Comparison of ENCODE assay signal across 1 cellular context in the genomic region with DNA sequence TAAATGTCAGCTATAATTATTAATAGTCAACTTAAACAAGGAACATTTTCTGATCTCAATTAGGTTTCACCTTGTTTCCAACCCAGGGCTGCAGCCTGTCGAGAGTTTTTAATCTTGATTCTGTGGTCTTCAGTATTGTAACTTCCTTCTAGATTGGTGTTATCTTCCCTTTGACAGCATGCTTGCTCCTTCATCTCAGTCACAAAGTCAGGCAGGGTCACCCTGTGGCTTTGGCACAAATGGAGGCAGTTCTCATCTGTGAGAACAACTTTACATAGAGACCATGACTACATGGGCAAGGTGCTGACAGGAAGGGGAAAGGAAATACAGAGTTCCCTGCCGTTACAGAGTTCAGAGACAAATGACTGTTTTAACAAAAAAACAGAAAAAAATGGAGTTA.
TF ChIP-seq lines count a peak whose summit lies in the region.

No MANE protein-coding gene starts in this region.

TF ChIP-seq in K562, 482 proteins besides CTCF, POLR2A, EP300 and RAD21 (continued from another document and continues in another):
- TF ChIP-seq GABPA (tag; conservative IDR thresholded peaks at IDR 0.05; ENCODE audit: low read depth) (peak; percentile 65), ZNF324 (CRISPR knock-in tag; IDR thresholded peaks at IDR 0.05) (no peak), HDGF (IDR thresholded peaks at IDR 0.05) (no peak), ZBTB7A (IDR thresholded peaks at IDR 0.05; ENCODE audit: borderline replicate concordance, control insufficient read depth, low read depth, low read length) (no peak), CBX5 (IDR thresholded peaks at IDR 0.05; ENCODE audit: borderline replicate concordance, low read depth) (no peak), L3MBTL2 (IDR thresholded peaks at IDR 0.05) (peak; percentile 66), CREB1 (IDR thresholded peaks at IDR 0.05) (0 out of 2 replicates have a peak, but pooled peaks have one; percentile 29), CREB1 (CRISPR knock-in tag; IDR thresholded peaks at IDR 0.05) (no peak), SP1 (CRISPR knock-in tag; IDR thresholded peaks at IDR 0.05) (0 out of 2 replicates have a peak, but pooled peaks have one; percentile 17), BDP1 (IDR thresholded peaks at IDR 0.05; ENCODE audit: insufficient read depth, insufficient read length) (no peak), KLF13 (tag; IDR thresholded peaks at IDR 0.05; ENCODE audit: borderline replicate concordance, low read depth) (no peak), SAFB (IDR thresholded peaks at IDR 0.05; ENCODE audit: borderline replicate concordance, low read depth, low read length) (no peak), ZNF717 (CRISPR knock-in tag; IDR thresholded peaks at IDR 0.05) (no peak), ZBTB17 (CRISPR knock-in tag; IDR thresholded peaks at IDR 0.05) (no peak), ZNF77 (CRISPR knock-in tag; IDR thresholded peaks at IDR 0.05) (no peak), SOX6 (IDR thresholded peaks at IDR 0.05) (peak; percentile 86), FOXA3 (CRISPR knock-in tag; conservative IDR thresholded peaks at IDR 0.05 in 1 of 2, IDR thresholded peaks at IDR 0.05 in 1 of 2) (no peak; a peak in 1 of 4 replicates), ZNF586 (CRISPR knock-in tag; conservative IDR thresholded peaks at IDR 0.05) (no peak), FOXK2 (conservative IDR thresholded peaks at IDR 0.05 in 1 of 2, IDR thresholded peaks at IDR 0.05 in 1 of 2; ENCODE audit: low read depth in 2 of 2) (peak in 1 of 2 experiments; percentile 36; a peak in 1 of 4 replicates)
- TF ChIP-seq, protein P1, sequence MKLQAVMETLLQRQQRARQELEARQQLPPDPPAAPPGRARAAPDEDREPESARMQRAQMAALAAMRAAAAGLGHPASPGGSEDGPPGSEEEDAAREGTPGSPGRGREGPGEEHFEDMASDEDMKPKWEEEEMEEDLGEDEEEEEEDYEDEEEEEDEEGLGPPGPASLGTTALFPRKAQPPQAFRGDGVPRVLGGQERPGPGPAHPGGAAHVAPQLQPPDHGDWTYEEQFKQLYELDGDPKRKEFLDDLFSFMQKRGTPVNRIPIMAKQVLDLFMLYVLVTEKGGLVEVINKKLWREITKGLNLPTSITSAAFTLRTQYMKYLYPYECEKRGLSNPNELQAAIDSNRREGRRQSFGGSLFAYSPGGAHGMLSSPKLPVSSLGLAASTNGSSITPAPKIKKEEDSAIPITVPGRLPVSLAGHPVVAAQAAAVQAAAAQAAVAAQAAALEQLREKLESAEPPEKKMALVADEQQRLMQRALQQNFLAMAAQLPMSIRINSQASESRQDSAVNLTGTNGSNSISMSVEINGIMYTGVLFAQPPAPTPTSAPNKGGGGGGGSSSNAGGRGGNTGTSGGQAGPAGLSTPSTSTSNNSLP (IDR thresholded peaks at IDR 0.05; ENCODE audit: borderline replicate concordance, low read depth, low read length): no peak
- TF ChIP-seq, protein P2, sequence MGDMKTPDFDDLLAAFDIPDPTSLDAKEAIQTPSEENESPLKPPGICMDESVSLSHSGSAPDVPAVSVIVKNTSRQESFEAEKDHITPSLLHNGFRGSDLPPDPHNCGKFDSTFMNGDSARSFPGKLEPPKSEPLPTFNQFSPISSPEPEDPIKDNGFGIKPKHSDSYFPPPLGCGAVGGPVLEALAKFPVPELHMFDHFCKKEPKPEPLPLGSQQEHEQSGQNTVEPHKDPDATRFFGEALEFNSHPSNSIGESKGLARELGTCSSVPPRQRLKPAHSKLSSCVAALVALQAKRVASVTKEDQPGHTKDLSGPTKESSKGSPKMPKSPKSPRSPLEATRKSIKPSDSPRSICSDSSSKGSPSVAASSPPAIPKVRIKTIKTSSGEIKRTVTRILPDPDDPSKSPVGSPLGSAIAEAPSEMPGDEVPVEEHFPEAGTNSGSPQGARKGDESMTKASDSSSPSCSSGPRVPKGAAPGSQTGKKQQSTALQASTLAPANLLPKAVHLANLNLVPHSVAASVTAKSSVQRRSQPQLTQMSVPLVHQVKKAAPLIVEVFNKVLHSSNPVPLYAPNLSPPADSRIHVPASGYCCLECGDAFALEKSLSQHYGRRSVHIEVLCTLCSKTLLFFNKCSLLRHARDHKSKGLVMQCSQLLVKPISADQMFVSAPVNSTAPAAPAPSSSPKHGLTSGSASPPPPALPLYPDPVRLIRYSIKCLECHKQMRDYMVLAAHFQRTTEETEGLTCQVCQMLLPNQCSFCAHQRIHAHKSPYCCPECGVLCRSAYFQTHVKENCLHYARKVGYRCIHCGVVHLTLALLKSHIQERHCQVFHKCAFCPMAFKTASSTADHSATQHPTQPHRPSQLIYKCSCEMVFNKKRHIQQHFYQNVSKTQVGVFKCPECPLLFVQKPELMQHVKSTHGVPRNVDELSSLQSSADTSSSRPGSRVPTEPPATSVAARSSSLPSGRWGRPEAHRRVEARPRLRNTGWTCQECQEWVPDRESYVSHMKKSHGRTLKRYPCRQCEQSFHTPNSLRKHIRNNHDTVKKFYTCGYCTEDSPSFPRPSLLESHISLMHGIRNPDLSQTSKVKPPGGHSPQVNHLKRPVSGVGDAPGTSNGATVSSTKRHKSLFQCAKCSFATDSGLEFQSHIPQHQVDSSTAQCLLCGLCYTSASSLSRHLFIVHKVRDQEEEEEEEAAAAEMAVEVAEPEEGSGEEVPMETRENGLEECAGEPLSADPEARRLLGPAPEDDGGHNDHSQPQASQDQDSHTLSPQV (IDR thresholded peaks at IDR 0.05): no peak
- TF ChIP-seq, protein P3, sequence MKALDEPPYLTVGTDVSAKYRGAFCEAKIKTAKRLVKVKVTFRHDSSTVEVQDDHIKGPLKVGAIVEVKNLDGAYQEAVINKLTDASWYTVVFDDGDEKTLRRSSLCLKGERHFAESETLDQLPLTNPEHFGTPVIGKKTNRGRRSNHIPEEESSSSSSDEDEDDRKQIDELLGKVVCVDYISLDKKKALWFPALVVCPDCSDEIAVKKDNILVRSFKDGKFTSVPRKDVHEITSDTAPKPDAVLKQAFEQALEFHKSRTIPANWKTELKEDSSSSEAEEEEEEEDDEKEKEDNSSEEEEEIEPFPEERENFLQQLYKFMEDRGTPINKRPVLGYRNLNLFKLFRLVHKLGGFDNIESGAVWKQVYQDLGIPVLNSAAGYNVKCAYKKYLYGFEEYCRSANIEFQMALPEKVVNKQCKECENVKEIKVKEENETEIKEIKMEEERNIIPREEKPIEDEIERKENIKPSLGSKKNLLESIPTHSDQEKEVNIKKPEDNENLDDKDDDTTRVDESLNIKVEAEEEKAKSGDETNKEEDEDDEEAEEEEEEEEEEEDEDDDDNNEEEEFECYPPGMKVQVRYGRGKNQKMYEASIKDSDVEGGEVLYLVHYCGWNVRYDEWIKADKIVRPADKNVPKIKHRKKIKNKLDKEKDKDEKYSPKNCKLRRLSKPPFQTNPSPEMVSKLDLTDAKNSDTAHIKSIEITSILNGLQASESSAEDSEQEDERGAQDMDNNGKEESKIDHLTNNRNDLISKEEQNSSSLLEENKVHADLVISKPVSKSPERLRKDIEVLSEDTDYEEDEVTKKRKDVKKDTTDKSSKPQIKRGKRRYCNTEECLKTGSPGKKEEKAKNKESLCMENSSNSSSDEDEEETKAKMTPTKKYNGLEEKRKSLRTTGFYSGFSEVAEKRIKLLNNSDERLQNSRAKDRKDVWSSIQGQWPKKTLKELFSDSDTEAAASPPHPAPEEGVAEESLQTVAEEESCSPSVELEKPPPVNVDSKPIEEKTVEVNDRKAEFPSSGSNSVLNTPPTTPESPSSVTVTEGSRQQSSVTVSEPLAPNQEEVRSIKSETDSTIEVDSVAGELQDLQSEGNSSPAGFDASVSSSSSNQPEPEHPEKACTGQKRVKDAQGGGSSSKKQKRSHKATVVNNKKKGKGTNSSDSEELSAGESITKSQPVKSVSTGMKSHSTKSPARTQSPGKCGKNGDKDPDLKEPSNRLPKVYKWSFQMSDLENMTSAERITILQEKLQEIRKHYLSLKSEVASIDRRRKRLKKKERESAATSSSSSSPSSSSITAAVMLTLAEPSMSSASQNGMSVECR (CRISPR knock-in tag; IDR thresholded peaks at IDR 0.05): no peak
- TF ChIP-seq, protein P4, sequence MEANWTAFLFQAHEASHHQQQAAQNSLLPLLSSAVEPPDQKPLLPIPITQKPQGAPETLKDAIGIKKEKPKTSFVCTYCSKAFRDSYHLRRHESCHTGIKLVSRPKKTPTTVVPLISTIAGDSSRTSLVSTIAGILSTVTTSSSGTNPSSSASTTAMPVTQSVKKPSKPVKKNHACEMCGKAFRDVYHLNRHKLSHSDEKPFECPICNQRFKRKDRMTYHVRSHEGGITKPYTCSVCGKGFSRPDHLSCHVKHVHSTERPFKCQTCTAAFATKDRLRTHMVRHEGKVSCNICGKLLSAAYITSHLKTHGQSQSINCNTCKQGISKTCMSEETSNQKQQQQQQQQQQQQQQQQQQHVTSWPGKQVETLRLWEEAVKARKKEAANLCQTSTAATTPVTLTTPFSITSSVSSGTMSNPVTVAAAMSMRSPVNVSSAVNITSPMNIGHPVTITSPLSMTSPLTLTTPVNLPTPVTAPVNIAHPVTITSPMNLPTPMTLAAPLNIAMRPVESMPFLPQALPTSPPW (CRISPR knock-in tag; IDR thresholded peaks at IDR 0.05): peak; percentile 22; the same call in 1 of the 2 replicates
- TF ChIP-seq, protein P5, sequence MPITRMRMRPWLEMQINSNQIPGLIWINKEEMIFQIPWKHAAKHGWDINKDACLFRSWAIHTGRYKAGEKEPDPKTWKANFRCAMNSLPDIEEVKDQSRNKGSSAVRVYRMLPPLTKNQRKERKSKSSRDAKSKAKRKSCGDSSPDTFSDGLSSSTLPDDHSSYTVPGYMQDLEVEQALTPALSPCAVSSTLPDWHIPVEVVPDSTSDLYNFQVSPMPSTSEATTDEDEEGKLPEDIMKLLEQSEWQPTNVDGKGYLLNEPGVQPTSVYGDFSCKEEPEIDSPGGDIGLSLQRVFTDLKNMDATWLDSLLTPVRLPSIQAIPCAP (CRISPR knock-in tag; IDR thresholded peaks at IDR 0.05; ENCODE audit: borderline replicate concordance): no peak
- TF ChIP-seq, protein P6, sequence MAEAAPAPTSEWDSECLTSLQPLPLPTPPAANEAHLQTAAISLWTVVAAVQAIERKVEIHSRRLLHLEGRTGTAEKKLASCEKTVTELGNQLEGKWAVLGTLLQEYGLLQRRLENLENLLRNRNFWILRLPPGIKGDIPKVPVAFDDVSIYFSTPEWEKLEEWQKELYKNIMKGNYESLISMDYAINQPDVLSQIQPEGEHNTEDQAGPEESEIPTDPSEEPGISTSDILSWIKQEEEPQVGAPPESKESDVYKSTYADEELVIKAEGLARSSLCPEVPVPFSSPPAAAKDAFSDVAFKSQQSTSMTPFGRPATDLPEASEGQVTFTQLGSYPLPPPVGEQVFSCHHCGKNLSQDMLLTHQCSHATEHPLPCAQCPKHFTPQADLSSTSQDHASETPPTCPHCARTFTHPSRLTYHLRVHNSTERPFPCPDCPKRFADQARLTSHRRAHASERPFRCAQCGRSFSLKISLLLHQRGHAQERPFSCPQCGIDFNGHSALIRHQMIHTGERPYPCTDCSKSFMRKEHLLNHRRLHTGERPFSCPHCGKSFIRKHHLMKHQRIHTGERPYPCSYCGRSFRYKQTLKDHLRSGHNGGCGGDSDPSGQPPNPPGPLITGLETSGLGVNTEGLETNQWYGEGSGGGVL (CRISPR knock-in tag; IDR thresholded peaks at IDR 0.05): no peak
- TF ChIP-seq, protein P7, sequence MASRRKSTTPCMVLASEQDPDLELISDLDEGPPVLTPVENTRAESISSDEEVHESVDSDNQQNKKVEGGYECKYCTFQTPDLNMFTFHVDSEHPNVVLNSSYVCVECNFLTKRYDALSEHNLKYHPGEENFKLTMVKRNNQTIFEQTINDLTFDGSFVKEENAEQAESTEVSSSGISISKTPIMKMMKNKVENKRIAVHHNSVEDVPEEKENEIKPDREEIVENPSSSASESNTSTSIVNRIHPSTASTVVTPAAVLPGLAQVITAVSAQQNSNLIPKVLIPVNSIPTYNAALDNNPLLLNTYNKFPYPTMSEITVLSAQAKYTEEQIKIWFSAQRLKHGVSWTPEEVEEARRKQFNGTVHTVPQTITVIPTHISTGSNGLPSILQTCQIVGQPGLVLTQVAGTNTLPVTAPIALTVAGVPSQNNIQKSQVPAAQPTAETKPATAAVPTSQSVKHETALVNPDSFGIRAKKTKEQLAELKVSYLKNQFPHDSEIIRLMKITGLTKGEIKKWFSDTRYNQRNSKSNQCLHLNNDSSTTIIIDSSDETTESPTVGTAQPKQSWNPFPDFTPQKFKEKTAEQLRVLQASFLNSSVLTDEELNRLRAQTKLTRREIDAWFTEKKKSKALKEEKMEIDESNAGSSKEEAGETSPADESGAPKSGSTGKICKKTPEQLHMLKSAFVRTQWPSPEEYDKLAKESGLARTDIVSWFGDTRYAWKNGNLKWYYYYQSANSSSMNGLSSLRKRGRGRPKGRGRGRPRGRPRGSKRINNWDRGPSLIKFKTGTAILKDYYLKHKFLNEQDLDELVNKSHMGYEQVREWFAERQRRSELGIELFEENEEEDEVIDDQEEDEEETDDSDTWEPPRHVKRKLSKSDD (conservative IDR thresholded peaks at IDR 0.05; ENCODE audit: low read length): no peak
- TF ChIP-seq, protein P8, sequence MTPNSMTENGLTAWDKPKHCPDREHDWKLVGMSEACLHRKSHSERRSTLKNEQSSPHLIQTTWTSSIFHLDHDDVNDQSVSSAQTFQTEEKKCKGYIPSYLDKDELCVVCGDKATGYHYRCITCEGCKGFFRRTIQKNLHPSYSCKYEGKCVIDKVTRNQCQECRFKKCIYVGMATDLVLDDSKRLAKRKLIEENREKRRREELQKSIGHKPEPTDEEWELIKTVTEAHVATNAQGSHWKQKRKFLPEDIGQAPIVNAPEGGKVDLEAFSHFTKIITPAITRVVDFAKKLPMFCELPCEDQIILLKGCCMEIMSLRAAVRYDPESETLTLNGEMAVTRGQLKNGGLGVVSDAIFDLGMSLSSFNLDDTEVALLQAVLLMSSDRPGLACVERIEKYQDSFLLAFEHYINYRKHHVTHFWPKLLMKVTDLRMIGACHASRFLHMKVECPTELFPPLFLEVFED (CRISPR knock-in tag; conservative IDR thresholded peaks at IDR 0.05): no peak
- TF ChIP-seq, protein P9, sequence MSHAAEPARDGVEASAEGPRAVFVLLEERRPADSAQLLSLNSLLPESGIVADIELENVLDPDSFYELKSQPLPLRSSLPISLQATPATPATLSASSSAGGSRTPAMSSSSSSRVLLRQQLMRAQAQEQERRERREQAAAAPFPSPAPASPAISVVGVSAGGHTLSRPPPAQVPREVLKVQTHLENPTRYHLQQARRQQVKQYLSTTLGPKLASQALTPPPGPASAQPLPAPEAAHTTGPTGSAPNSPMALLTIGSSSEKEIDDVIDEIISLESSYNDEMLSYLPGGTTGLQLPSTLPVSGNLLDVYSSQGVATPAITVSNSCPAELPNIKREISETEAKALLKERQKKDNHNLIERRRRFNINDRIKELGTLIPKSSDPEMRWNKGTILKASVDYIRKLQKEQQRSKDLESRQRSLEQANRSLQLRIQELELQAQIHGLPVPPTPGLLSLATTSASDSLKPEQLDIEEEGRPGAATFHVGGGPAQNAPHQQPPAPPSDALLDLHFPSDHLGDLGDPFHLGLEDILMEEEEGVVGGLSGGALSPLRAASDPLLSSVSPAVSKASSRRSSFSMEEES (CRISPR knock-in tag; IDR thresholded peaks at IDR 0.05): no peak
- TF ChIP-seq, protein P10, sequence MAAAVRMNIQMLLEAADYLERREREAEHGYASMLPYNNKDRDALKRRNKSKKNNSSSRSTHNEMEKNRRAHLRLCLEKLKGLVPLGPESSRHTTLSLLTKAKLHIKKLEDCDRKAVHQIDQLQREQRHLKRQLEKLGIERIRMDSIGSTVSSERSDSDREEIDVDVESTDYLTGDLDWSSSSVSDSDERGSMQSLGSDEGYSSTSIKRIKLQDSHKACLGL (CRISPR knock-in tag; IDR thresholded peaks at IDR 0.05; ENCODE audit: borderline replicate concordance, poor library complexity, severe bottlenecking): no peak
- TF ChIP-seq, protein P11, sequence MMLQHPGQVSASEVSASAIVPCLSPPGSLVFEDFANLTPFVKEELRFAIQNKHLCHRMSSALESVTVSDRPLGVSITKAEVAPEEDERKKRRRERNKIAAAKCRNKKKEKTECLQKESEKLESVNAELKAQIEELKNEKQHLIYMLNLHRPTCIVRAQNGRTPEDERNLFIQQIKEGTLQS (IDR thresholded peaks at IDR 0.05): no peak
- TF ChIP-seq, protein P11 (CRISPR knock-in tag; conservative IDR thresholded peaks at IDR 0.05): no peak
